In genomic region chr15:55750706-55751105, GRCh38 we compare ENCODE assay signal across 5 cellular contexts.
"Had no signal": no experiment of that assay in that cellular context is flagged by ENCODE, and none has a peak within 500 bp of the region (broad histone marks: within the 10 kb centered on the region; RNA-seq: fewer than 3 reads in every experiment).

No MANE protein-coding gene starts in this region.

- H3K4me3 Mint-ChIP-seq: GM23338, H9 had no signal

- H3K4me1 Mint-ChIP-seq: GM23338 had no signal

- H3K27ac ChIP-seq: HL-60 had no signal

- H3K27ac Mint-ChIP-seq: GM23338, H9 had no signal

- H3K4me3 ChIP-seq: GM23338, K562 had no signal

- H3K4me2 ChIP-seq: GM23338 had no signal

- DNase-seq: H9, HCEC 1CT had no signal

- H3K9me3 Mint-ChIP-seq: GM23338, H9 had no signal

- H2AFZ ChIP-seq: GM23338 had no signal
